27 cellular contexts compared by ENCODE assay signal in the genomic region with DNA sequence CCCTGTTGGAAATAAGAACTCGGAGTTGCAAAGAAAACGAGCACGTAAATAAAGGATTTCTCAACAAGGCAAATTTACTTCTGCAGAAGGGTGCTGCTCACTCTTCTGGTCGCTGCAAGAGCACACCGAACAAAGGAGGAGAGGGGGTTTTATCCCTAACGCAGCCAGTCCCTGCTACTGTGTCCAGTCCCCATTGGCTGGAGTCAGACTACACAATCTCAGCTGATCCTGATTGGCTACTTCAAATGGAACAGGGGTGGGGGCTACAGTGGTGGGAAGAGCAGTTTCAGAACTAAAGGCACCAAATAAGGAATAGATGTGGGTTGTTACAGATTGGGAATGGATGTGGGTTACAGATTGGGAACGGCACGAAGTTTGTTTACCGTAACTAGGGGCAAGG.
"Had no signal": no experiment of that assay in that cellular context is flagged by ENCODE, and none has a peak within 500 bp of the region (broad histone marks: within the 10 kb centered on the region; RNA-seq: fewer than 3 reads in every experiment).

No MANE protein-coding gene starts in this region.

- H3K9ac ChIP-seq: parathyroid adenoma had no signal

- H3K4me1 ChIP-seq: parathyroid adenoma, suprapubic skin had no signal

- H2AFZ ChIP-seq: parathyroid adenoma had no signal

- H3K36me3 ChIP-seq: spleen, suprapubic skin, tibial artery, upper lobe of right lung had no signal

- DNase-seq: activated CD4-positive, alpha-beta memory T cell treated with anti-CD3 and anti-CD28 coated beads, Interleukin-2, amount 10 ng/mL, durations not matched to agents 7 days and 5 days; activated CD4-positive, alpha-beta T cell treated with anti-CD3 and anti-CD28 coated beads for 1 hour; activated CD4-positive, alpha-beta T cell treated with anti-CD3 and anti-CD28 coated beads, Interleukin-2, amount 10 ng/mL, durations not matched to agents 7 days and 5 days; activated CD8-positive, alpha-beta memory T cell treated with anti-CD3 and anti-CD28 coated beads, Interleukin-2, amount 50 U/mL, for 48 hours; activated gamma-delta T cell; activated naive CD4-positive, alpha-beta T cell treated with anti-CD3 and anti-CD28 coated beads, Interleukin-2, amount 10 ng/mL, durations not matched to agents 7 days and 5 days; activated T-cell treated with anti-CD3 and anti-CD28 coated beads, Interleukin-2, amount 50 U/mL, for 24 hours; amygdala; effector CD4-positive, alpha-beta T cell; islet precursor cell; left cardiac atrium; left ventricle myocardium superior; occipital lobe; spleen; stimulated activated naive CD4-positive, alpha-beta T cell; T-helper 9 cell; tibial artery; upper lobe of right lung had no signal

- H3K4me1 Mint-ChIP-seq: activated CD4-positive, alpha-beta memory T cell treated with anti-CD3 and anti-CD28 coated beads, Interleukin-2, amount 10 ng/mL, durations not matched to agents 7 days and 5 days; activated CD4-positive, alpha-beta T cell treated with anti-CD3 and anti-CD28 coated beads, Interleukin-2, amount 10 ng/mL, durations not matched to agents 7 days and 5 days; activated naive CD4-positive, alpha-beta T cell treated with anti-CD3 and anti-CD28 coated beads, Interleukin-2, amount 10 ng/mL, durations not matched to agents 7 days and 5 days; central memory CD8-positive, alpha-beta T cell had no signal

- H3K27ac ChIP-seq: parathyroid adenoma, spleen, tibial artery, upper lobe of right lung had no signal

- H3K27me3 ChIP-seq: upper lobe of right lung had no signal

- H3K9me3 ChIP-seq: suprapubic skin, upper lobe of right lung had no signal

- H3K27ac Mint-ChIP-seq: activated CD4-positive, alpha-beta memory T cell treated with anti-CD3 and anti-CD28 coated beads, Interleukin-2, amount 10 ng/mL, durations not matched to agents 7 days and 5 days; activated CD4-positive, alpha-beta T cell treated with anti-CD3 and anti-CD28 coated beads, Interleukin-2, amount 10 ng/mL, durations not matched to agents 7 days and 5 days; activated naive CD4-positive, alpha-beta T cell treated with anti-CD3 and anti-CD28 coated beads, Interleukin-2, amount 10 ng/mL, durations not matched to agents 7 days and 5 days; activated T-cell treated with anti-CD3 and anti-CD28 coated beads, Interleukin-2, amount 50 U/mL, for 24 hours; dendritic cell treated with granulocyte-macrophage colony-stimulating factor and Interleukin-4, amounts not matched to agents 40 ng/mL and 50 ng/mL, for 4 days; T-helper 1 cell treated with Interleukin-12 subunit alpha and Interleukin-12 subunit beta and Interleukin-4 antibody, amounts not matched to agents 30 μg/mL and 1 μg/mL, for 36 hours had no signal

- H3K27me3 Mint-ChIP-seq: activated CD4-positive, alpha-beta memory T cell treated with anti-CD3 and anti-CD28 coated beads, Interleukin-2, amount 10 ng/mL, durations not matched to agents 7 days and 5 days; activated CD4-positive, alpha-beta T cell treated with anti-CD3 and anti-CD28 coated beads, Interleukin-2, amount 10 ng/mL, durations not matched to agents 7 days and 5 days had no signal

- FAIRE-seq: bronchial epithelial cell, endometrium, frontal cortex, TTC549 had no signal

- H3K4me3 Mint-ChIP-seq: activated CD4-positive, alpha-beta memory T cell treated with anti-CD3 and anti-CD28 coated beads, Interleukin-2, amount 10 ng/mL, durations not matched to agents 7 days and 5 days; activated CD4-positive, alpha-beta T cell treated with anti-CD3 and anti-CD28 coated beads, Interleukin-2, amount 10 ng/mL, durations not matched to agents 7 days and 5 days; activated naive CD4-positive, alpha-beta T cell treated with anti-CD3 and anti-CD28 coated beads, Interleukin-2, amount 10 ng/mL, durations not matched to agents 7 days and 5 days; activated T-cell treated with anti-CD3 and anti-CD28 coated beads, Interleukin-2, amount 50 U/mL, for 24 hours; central memory CD8-positive, alpha-beta T cell; dendritic cell treated with granulocyte-macrophage colony-stimulating factor and Interleukin-4, amounts not matched to agents 40 ng/mL and 50 ng/mL, for 4 days; T-helper 1 cell treated with Interleukin-12 subunit alpha and Interleukin-12 subunit beta and Interleukin-4 antibody, amounts not matched to agents 30 μg/mL and 1 μg/mL, for 36 hours had no signal

- H3K4me3 ChIP-seq: spleen, suprapubic skin, tibial artery, upper lobe of right lung had no signal

- H3K9me3 Mint-ChIP-seq: central memory CD8-positive, alpha-beta T cell had no signal
